Comparison of ENCODE assay signal across 8 cellular contexts in the genomic region with DNA sequence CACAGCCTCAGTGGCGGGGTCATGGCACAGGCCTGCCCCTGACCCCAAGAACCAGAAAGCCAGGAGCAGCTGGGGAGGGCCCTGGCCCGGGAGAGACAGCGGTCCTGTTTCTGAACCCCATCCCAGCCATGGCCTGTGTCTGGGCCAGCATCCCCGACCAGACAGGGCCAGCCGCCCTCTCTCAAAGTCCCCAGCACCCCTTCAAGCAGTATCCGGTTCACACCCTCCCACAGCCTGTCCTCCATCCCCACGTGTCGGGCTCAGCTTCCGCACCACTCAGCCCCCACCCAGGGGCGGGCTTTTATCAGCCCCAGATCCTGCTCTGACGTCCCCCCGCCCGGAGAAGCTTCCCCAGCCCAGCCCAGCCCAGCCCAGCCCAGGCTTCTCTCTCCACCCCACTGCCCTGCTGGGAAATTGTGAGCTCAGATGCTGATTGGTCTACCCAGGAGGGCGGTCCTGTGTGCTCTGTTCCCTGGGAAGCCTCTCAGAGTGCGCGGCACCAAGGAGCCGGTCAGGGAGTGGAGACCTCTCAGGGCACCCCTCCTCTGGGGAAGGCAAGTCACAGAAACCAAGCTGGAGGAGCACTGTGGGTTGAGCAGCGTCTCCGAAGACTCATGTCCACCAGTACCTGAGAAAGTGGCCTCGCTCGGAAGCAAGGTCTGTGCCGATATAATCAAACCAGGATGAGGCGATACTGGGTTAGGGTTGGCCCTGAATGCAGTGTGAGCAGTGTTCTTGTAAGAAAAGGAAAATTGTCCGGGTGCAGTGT. TPM values are rescaled to one million over a fixed set of nuclear protein-coding genes. Genes with fewer than 3 reads are reported as not detected.
DNase-seq lines count a peak whose midpoint lies in the region; ATAC-seq lines count a peak whose summit lies in the region.

No MANE protein-coding gene starts in this region.

- no peaks in the 10 kb centered on the region for H3K36me3 ChIP-seq in MG63

- DNase-seq in MG63 = peak; percentile 95
- DNase-seq in activated CD4-positive, CD25-positive, alpha-beta regulatory T cell treated with anti-CD3 and anti-CD28 coated beads, Interleukin-2, amount 50 U/mL, for 72 hours = peak; percentile 74
- DNase-seq in central memory CD4-positive, alpha-beta T cell = peak; percentile 80
- peak; percentile 94 for DNase-seq in islet precursor cell
- peak; percentile 71 to 83 (median 80) for DNase-seq in stimulated activated CD4-positive, alpha-beta T cell treated with anti-CD3 and anti-CD28 coated beads, Interleukin-12 subunit alpha, Interleukin-12 subunit beta, amount 100 ng/mL, for 48 hours (ENCODE audit: low read depth in 2 of 3, low spot score in 1 of 3)
- no peak for DNase-seq in H4 (ENCODE audit: low spot score)
- DNase-seq in GOT3 (lab: John Stamatoyannopoulos, UW) = no peak

- ATAC-seq in GM18907 (IDR thresholded peaks at IDR 0.05; ENCODE audit: unreplicated experiment) = peak; percentile 25

- H3K4me3 ChIP-seq in MG63 = peak overlapping the region; percentile 50

- H3K27me3 ChIP-seq in MG63 = no peaks in the 10 kb centered on the region

- H3K9me3 ChIP-seq in MG63 = no peaks in the 10 kb centered on the region

RNA-seq across cellular contexts. Expression of gene FAAP20, which starts 4.7 kb away (rescaled TPM):
- total RNA-seq in MG63 (2014; rRNA removed; shearing (Covaris generic); ENCODE audit: low replicate concordance) = 30.4 and 75.0 TPM in 2 replicates
- total RNA-seq in H4 (2014; rRNA removed; shearing (Covaris generic)) = 24.5 and 28.5 TPM in 2 replicates

RNA-seq across cellular contexts. Expression of gene SKI, which starts 28.9 kb away (rescaled TPM):
- total RNA-seq in MG63 (2014; rRNA removed; shearing (Covaris generic); ENCODE audit: low replicate concordance) = 7.7 and 9.2 TPM in 2 replicates
- 3.3 and 172 TPM in 2 replicates for total RNA-seq in H4 (2014; rRNA removed; shearing (Covaris generic))

Comparison
In these comparisons a context has a peak if more than half of its experiments do, and no peak if none do; other contexts are left out.
1. DNase-seq: peak in MG63 (single experiment), activated CD4-positive, CD25-positive, alpha-beta regulatory T cell treated with anti-CD3 and anti-CD28 coated beads, Interleukin-2, amount 50 U/mL, for 72 hours (single experiment), central memory CD4-positive, alpha-beta T cell (single experiment), islet precursor cell (single experiment) and stimulated activated CD4-positive, alpha-beta T cell treated with anti-CD3 and anti-CD28 coated beads, Interleukin-12 subunit alpha, Interleukin-12 subunit beta, amount 100 ng/mL, for 48 hours (3 of 3); none in H4 (single experiment) and GOT3 (single experiment).